1 cellular context compared by ENCODE assay signal in genomic region chr5:62182802-62183201, GRCh38.
TF ChIP-seq lines count a peak whose summit lies in the region.

No MANE protein-coding gene starts in this region.

TF ChIP-seq in GM23338, 12 proteins besides CTCF, POLR2A, EP300 and RAD21 (continued from another document):
- TF ChIP-seq REST (IDR thresholded peaks at IDR 0.05; ENCODE audit: unreplicated experiment) (no peak), JUNB (IDR thresholded peaks at IDR 0.05; ENCODE audit: unreplicated experiment) (no peak), STAT1 (IDR thresholded peaks at IDR 0.05; ENCODE audit: unreplicated experiment) (no peak), EZH2 (IDR thresholded peaks at IDR 0.05; ENCODE audit: low read depth, unreplicated experiment) (no peak), NANOG (IDR thresholded peaks at IDR 0.05; ENCODE audit: borderline replicate concordance) (no peak), EZH2phosphoT487 (IDR thresholded peaks at IDR 0.05; ENCODE audit: unreplicated experiment) (no peak), ZNF331 (CRISPR knock-in tag; IDR thresholded peaks at IDR 0.05; ENCODE audit: low read depth) (no peak), CREB1 (CRISPR knock-in tag; IDR thresholded peaks at IDR 0.05; ENCODE audit: low read depth) (no peak)
- TF ChIP-seq, protein P1, sequence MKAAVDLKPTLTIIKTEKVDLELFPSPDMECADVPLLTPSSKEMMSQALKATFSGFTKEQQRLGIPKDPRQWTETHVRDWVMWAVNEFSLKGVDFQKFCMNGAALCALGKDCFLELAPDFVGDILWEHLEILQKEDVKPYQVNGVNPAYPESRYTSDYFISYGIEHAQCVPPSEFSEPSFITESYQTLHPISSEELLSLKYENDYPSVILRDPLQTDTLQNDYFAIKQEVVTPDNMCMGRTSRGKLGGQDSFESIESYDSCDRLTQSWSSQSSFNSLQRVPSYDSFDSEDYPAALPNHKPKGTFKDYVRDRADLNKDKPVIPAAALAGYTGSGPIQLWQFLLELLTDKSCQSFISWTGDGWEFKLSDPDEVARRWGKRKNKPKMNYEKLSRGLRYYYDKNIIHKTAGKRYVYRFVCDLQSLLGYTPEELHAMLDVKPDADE (IDR thresholded peaks at IDR 0.05): no peak
- TF ChIP-seq, protein P2, sequence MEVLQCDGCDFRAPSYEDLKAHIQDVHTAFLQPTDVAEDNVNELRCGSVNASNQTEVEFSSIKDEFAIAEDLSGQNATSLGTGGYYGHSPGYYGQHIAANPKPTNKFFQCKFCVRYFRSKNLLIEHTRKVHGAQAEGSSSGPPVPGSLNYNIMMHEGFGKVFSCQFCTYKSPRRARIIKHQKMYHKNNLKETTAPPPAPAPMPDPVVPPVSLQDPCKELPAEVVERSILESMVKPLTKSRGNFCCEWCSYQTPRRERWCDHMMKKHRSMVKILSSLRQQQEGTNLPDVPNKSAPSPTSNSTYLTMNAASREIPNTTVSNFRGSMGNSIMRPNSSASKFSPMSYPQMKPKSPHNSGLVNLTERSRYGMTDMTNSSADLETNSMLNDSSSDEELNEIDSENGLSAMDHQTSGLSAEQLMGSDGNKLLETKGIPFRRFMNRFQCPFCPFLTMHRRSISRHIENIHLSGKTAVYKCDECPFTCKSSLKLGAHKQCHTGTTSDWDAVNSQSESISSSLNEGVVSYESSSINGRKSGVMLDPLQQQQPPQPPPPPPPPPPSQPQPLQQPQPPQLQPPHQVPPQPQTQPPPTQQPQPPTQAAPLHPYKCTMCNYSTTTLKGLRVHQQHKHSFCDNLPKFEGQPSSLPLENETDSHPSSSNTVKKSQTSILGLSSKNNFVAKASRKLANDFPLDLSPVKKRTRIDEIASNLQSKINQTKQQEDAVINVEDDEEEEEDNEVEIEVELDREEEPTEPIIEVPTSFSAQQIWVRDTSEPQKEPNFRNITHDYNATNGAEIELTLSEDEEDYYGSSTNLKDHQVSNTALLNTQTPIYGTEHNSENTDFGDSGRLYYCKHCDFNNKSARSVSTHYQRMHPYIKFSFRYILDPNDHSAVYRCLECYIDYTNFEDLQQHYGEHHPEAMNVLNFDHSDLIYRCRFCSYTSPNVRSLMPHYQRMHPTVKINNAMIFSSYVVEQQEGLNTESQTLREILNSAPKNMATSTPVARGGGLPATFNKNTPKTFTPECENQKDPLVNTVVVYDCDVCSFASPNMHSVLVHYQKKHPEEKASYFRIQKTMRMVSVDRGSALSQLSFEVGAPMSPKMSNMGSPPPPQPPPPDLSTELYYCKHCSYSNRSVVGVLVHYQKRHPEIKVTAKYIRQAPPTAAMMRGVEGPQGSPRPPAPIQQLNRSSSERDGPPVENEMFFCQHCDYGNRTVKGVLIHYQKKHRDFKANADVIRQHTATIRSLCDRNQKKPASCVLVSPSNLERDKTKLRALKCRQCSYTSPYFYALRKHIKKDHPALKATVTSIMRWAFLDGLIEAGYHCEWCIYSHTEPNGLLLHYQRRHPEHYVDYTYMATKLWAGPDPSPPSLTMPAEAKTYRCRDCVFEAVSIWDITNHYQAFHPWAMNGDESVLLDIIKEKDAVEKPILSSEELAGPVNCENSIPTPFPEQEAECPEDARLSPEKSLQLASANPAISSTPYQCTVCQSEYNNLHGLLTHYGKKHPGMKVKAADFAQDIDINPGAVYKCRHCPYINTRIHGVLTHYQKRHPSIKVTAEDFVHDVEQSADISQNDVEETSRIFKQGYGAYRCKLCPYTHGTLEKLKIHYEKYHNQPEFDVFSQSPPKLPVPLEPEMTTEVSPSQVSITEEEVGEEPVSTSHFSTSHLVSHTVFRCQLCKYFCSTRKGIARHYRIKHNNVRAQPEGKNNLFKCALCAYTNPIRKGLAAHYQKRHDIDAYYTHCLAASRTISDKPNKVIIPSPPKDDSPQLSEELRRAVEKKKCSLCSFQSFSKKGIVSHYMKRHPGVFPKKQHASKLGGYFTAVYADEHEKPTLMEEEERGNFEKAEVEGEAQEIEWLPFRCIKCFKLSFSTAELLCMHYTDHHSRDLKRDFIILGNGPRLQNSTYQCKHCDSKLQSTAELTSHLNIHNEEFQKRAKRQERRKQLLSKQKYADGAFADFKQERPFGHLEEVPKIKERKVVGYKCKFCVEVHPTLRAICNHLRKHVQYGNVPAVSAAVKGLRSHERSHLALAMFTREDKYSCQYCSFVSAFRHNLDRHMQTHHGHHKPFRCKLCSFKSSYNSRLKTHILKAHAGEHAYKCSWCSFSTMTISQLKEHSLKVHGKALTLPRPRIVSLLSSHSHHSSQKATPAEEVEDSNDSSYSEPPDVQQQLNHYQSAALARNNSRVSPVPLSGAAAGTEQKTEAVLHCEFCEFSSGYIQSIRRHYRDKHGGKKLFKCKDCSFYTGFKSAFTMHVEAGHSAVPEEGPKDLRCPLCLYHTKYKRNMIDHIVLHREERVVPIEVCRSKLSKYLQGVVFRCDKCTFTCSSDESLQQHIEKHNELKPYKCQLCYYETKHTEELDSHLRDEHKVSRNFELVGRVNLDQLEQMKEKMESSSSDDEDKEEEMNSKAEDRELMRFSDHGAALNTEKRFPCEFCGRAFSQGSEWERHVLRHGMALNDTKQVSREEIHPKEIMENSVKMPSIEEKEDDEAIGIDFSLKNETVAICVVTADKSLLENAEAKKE (CRISPR knock-in tag; IDR thresholded peaks at IDR 0.05): no peak
